Comparison of ENCODE assay signal across 8 cellular contexts in the genomic region with DNA sequence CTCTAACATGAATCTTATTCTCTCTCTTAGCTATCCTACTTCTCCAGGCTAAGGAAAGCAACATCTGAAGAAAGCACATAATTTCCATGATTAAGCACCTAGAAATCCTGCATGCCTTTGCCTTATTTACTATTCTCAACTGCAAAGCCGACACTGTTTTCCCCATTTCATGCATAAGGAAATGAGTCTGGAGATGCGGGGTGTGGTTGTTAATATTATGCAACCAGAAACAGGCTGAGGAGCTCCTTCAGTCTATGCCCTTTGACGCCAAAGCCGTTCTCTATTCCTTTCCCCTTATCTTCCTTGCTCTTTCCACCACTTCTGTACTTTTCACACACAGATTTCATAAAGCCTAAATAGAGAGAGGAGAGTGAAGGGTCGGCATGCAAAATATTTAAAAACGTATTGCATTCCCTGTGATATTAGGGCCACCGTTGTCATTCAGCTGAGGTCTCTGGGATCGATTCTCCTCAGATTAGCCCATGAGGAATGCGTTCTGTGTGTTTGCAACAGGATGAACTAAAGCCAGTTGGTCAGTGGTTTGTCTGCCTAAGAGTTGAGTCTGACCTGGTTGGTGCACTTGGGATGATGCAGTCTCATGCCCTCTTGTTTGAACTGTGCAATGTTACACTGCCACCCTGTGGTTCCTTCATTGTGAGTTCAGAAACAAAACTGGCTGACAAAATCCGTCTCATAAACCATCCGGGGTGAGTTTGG. TPM values are rescaled to one million over a fixed set of nuclear protein-coding genes. Genes with fewer than 3 reads are reported as not detected.
DNase-seq lines count a peak whose midpoint lies in the region; ATAC-seq and TF ChIP-seq lines count a peak whose summit lies in the region.

No MANE protein-coding gene starts in this region.

- WGBS in liver, result 38% methylated on average over 11 of the region's 11 CpGs

- no peaks in the 10 kb centered on the region for H3K27me3 ChIP-seq in colonic mucosa
- H3K27me3 ChIP-seq in liver (ENCODE audit: control insufficient read depth in 4 of 4, insufficient read depth in 4 of 4, low read length in 3 of 4), result no peaks in the 10 kb centered on the region

- H3K9me3 ChIP-seq in colonic mucosa, result no peaks in the 10 kb centered on the region
- H3K9me3 ChIP-seq in liver (ENCODE audit: control insufficient read depth in 4 of 4, low read length in 3 of 4), result no peaks in the 10 kb centered on the region

- ATAC-seq in GM18868 (IDR thresholded peaks at IDR 0.05; ENCODE audit: unreplicated experiment) (peak; percentile 88), HG03196 (IDR thresholded peaks at IDR 0.05; ENCODE audit: unreplicated experiment) (peak; percentile 78)

- intact Hi-C loops in colonic mucosa (cut with DNase I), result loop anchor here (5.0 kb wide), 2 partner anchors 1267 to 1287 kb away; no protein-coding TSS in a partner anchor

- no peak overlapping the region for H3K27ac ChIP-seq in colonic mucosa
- H3K27ac ChIP-seq in liver (ENCODE audit: low read depth in 1 of 2, low read length in 2 of 2), result no peak overlapping the region

- no peaks in the 10 kb centered on the region for H3K4me1 ChIP-seq in colonic mucosa
- no peaks in the 10 kb centered on the region for H3K4me1 ChIP-seq in liver (ENCODE audit: control insufficient read depth in 4 of 4, insufficient read depth in 4 of 4, low read length in 3 of 4)

- no peak overlapping the region for H3K4me3 ChIP-seq in colonic mucosa
- no peak overlapping the region for H3K4me3 ChIP-seq in liver (ENCODE audit: low read depth in 1 of 3, low read length in 3 of 3)

- TF ChIP-seq CTCF in colonic mucosa (IDR thresholded peaks at IDR 0.05) (peak; percentile 67), liver (IDR thresholded peaks at IDR 0.05; ENCODE audit: low read depth, low read length, missing input control) (peak; percentile 74)

- H3K9ac ChIP-seq in colonic mucosa (ENCODE audit: low read depth in 2 of 2, low read length in 2 of 2) (no peak overlapping the region), liver (ENCODE audit: low read depth in 1 of 2, low read length in 2 of 2) (no peak overlapping the region)

- peak; percentile 98 to 99 for TF ChIP-seq RAD21 in liver (IDR thresholded peaks at IDR 0.05)

- H3K36me3 ChIP-seq in colonic mucosa (no peaks in the 10 kb centered on the region), liver (ENCODE audit: control insufficient read depth in 4 of 4, insufficient read depth in 3 of 4, low read depth in 1 of 4, low read length in 3 of 4) (no peaks in the 10 kb centered on the region)

- DNase-seq in AG08395 (ENCODE audit: low spot score) (peak; percentile 88), NCI-H446 treated with DMSO at 0.1 percent for 48 hours (lab: John Stamatoyannopoulos, UW) (peak; percentile 9), colonic mucosa (peak; percentile 67)
- DNase-seq in activated CD4-positive, alpha-beta T cell treated with anti-CD3 and anti-CD28 coated beads for 24 hours (ENCODE audit: low read depth in 2 of 2), result peak; percentile 8 to 56
- peak; percentile 32 to 43 (median 32) for DNase-seq in stimulated activated CD4-positive, alpha-beta T cell treated with anti-CD3 and anti-CD28 coated beads, TNF-alpha, amount 100 ng/mL, for 48 hours (ENCODE audit: low read depth in 3 of 3)

TF ChIP-seq in liver, 16 proteins besides CTCF, POLR2A, EP300 and RAD21:
- TF ChIP-seq, protein P1, sequence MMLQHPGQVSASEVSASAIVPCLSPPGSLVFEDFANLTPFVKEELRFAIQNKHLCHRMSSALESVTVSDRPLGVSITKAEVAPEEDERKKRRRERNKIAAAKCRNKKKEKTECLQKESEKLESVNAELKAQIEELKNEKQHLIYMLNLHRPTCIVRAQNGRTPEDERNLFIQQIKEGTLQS (IDR thresholded peaks at IDR 0.05), result no peak
- TF ChIP-seq TAF1 (conservative IDR thresholded peaks at IDR 0.05), result no peak
- peak; percentile 23 to 57 for TF ChIP-seq RXRA (IDR thresholded peaks at IDR 0.05)
- TF ChIP-seq HNF4G (IDR thresholded peaks at IDR 0.05), result no peak

RNA-seq across cellular contexts. Expression of a gene that starts 53.1 kb away (rescaled TPM):
- total RNA-seq in colonic mucosa, result under 1 TPM; 0.32 to 0.59 TPM
- total RNA-seq in liver, result under 1 TPM; 0.17 to 0.28 TPM
- polyA plus RNA-seq in liver, result under 1 TPM; 0.08 TPM

Comparison
In these comparisons a context has a peak if more than half of its experiments do, and no peak if none do; other contexts are left out.
1. DNase-seq: peak in every context shown above with its lines; median percentile 88 in AG08395; 67 in colonic mucosa; 32 in activated CD4-positive, alpha-beta T cell treated with anti-CD3 and anti-CD28 coated beads for 24 hours; 32 in stimulated activated CD4-positive, alpha-beta T cell treated with anti-CD3 and anti-CD28 coated beads, TNF-alpha, amount 100 ng/mL, for 48 hours; 9 in NCI-H446 treated with DMSO at 0.1 percent for 48 hours.